In genomic region chr6:144334150-144334708, GRCh38 we compare ENCODE assay signal across 8 cellular contexts. TPM values are rescaled to one million over a fixed set of nuclear protein-coding genes. Genes with fewer than 3 reads are reported as not detected.
A peak's percentile ranks its signal among the peaks of the same experiment; 100 is the strongest.
DNase-seq lines count a peak whose midpoint lies in the region; ATAC-seq, FAIRE-seq and TF ChIP-seq lines count a peak whose summit lies in the region.

No MANE protein-coding gene starts in this region.

- TF ChIP-seq CTCF in spleen (IDR thresholded peaks at IDR 0.05 in 8 of 11, conservative IDR thresholded peaks at IDR 0.05 in 3 of 11), result no peak

- H3K4me3 ChIP-seq in spleen, result peak overlapping the region in 5 of 8 donors; percentile 1 to 59 (median 14)

- no peaks in the 10 kb centered on the region for H3K36me3 ChIP-seq in spleen

- TF ChIP-seq POLR2A in GM12892 (IDR thresholded peaks at IDR 0.05; ENCODE audit: low read depth, low read length) (no peak), spleen (IDR thresholded peaks at IDR 0.05) (no peak)

- DNase-seq in GM12892 (ENCODE audit: insufficient read length) (no peak), NCI-H524 treated with DMSO at 0.1 percent for 48 hours (lab: John Stamatoyannopoulos, UW) (peak; percentile 60), spleen (peak; percentile 90), posterior vena cava (ENCODE audit: low spot score) (no peak), inferior parietal cortex (ENCODE audit: extremely low spot score) (no peak), G401 (ENCODE audit: low spot score) (no peak)
- DNase-seq in activated gamma-delta T cell treated with anti-CD3 and anti-CD28 coated beads, Interleukin-2, amount 50 U/mL, for 16 hours (ENCODE audit: low read depth), result peak; percentile 59

- H3K27ac ChIP-seq in spleen, result peak overlapping the region; percentile 61 to 89 (median 80)

- intact Hi-C loops in spleen (cut with DNase I; ENCODE audit: low total_unique reads), result loop anchor here (10.0 kb wide), 1 partner anchor 49 kb away; the partner anchor contains the start of gene UTRN
- intact Hi-C loops in posterior vena cava (cut with DNase I), result no loop called here

- H3K4me1 ChIP-seq in spleen, result peaks cover 28 to 93% (median 69%) of the 10 kb centered on the region in 6 donors

- WGBS in spleen, 5 donors, result 6 to 19% (median 11%) methylated on average over 12 of the region's 12 CpGs

- H3K27me3 ChIP-seq in spleen (replicated peaks in 1 of 7), result no peaks in the 10 kb centered on the region

- peak; percentile 27 for FAIRE-seq in GM12892 (lab: Jason Lieb, UNC)

- H3K9me3 ChIP-seq in spleen, result no peaks in the 10 kb centered on the region

- in situ Hi-C loops in G401 (cut with HindIII; ENCODE audit: low sequenced_read_pairs), result no loop called here

- ATAC-seq in HG02588 (IDR thresholded peaks at IDR 0.05; ENCODE audit: unreplicated experiment), result peak; percentile 47

RNA-seq across cellular contexts. Expression of gene UTRN, which starts 49.1 kb away (rescaled TPM):
- polyA plus RNA-seq in GM12892 (2012; ENCODE audit: missing spikeins), result 13.3 TPM
- total RNA-seq in spleen, result 100 to 1,000 TPM; 273 to 539 (median 391) TPM
- polyA plus RNA-seq in spleen, result 10 to 100 TPM; 15.4 to 29.1 (median 16.7) TPM
- total RNA-seq in posterior vena cava, result 100 to 1,000 TPM; 215 to 229 TPM
- total RNA-seq in G401 (2014; rRNA removed; shearing (Covaris generic)), result not detected in 2 replicates

Comparison
In these comparisons a context has a peak if more than half of its experiments do, and no peak if none do; other contexts are left out.
1. DNase-seq: peak in NCI-H524 treated with DMSO at 0.1 percent for 48 hours (single experiment), activated gamma-delta T cell treated with anti-CD3 and anti-CD28 coated beads, Interleukin-2, amount 50 U/mL, for 16 hours (single experiment) and spleen (single experiment); none in GM12892 (single experiment), posterior vena cava (single experiment), inferior parietal cortex (single experiment) and G401 (single experiment).
2. RNA of gene UTRN, which starts 49.1 kb away (total RNA-seq): 273 to 539 TPM in spleen and 215 to 229 TPM in posterior vena cava; not detected in G401; every median in the first group is over 100 times any median in the second.